ENCODE assay signal across 9 cellular contexts in the genomic region with DNA sequence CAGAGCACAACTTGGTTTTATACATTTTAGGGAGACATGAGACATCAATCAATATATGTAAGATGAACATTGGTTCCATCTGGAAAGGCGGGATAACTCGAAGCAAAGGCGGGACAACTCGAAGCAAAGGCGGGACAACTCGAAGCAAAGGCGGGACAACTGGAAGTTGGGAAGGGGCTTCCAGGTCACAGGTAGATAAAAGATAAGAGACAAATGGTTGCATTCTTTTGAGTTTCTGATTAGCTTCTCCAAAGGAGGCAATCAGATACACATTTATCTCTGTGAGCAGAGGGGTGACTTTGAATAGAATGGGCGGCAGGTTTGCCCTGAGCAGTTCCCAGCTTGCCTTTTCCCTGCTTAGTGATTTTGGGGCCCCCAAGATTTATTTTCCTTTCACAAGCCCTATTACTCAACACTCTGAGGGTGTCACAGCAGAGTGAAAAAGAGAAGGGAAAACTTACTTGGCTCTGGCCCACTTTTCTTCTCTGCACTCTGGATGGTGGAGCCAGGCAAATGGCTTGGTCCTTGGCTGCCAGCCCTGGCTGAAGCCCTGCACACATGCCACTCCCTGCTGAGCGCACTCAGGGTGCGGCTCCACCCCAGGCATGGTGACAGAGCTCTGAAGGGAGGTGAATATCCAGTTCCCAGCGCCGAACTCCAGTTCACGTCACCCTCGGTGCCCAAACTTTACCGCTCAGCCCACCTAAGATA. TPM values are rescaled to one million over a fixed set of nuclear protein-coding genes. Genes with fewer than 3 reads are reported as not detected.
DNase-seq lines count a peak whose midpoint lies in the region; ATAC-seq, FAIRE-seq and TF ChIP-seq lines count a peak whose summit lies in the region.
"Had no signal": no experiment of that assay in that cellular context is flagged by ENCODE, and none has a peak within 500 bp of the region (broad histone marks: within the 10 kb centered on the region; RNA-seq: fewer than 3 reads in every experiment).

No MANE protein-coding gene starts in this region.

- H2AFZ ChIP-seq in GM12878 (ENCODE audit: control insufficient read depth, low read depth, low read length), result no peak overlapping the region
- H2AFZ ChIP-seq: hepatocyte had no signal

- no peak for DNase-seq in GM12878 (ENCODE audit: low read depth, low spot score)
- DNase-seq in kidney, result peak; percentile 89
- DNase-seq in substantia nigra (lab: John Stamatoyannopoulos, UW), result peak in 33 of 49 donors; percentile 4 to 72 (median 30)
- no peak for DNase-seq in NCI-H82 treated with DMSO at 0.1 percent for 48 hours (lab: John Stamatoyannopoulos, UW; ENCODE audit: unreplicated experiment)
- no peak for DNase-seq in T-helper 2 cell treated with Interferon-gamma antibody and Interleukin-4, amounts not matched to agents 5 μg/mL and 100 μg/mL, for 36 hours (ENCODE audit: low spot score)
- DNase-seq in AML-193 (lab: John Stamatoyannopoulos, UW), result no peak
- DNase-seq in GOT3 (lab: John Stamatoyannopoulos, UW), result no peak

- TF ChIP-seq EP300 in Ishikawa (IDR thresholded peaks at IDR 0.05; ENCODE audit: borderline replicate concordance), result peak; percentile 81
- TF ChIP-seq EP300 in GM12878 (IDR thresholded peaks at IDR 0.05; ENCODE audit: borderline replicate concordance in 1 of 2, control insufficient read depth in 1 of 2, low read depth in 2 of 2, low read length in 2 of 2), result no peak

- no peaks in the 10 kb centered on the region for H3K36me3 Mint-ChIP-seq in T-helper 2 cell treated with Interferon-gamma antibody and Interleukin-4, amounts not matched to agents 5 μg/mL and 100 μg/mL, for 36 hours (ENCODE audit: low read depth)

- H3K4me2 ChIP-seq in GM12878 (ENCODE audit: control insufficient read depth, insufficient read depth), result no peak overlapping the region
- H3K4me2 ChIP-seq: hepatocyte had no signal

- H3K79me2 ChIP-seq in GM12878 (ENCODE audit: control insufficient read depth, insufficient read depth, low read length), result no peaks in the 10 kb centered on the region

- TF ChIP-seq POLR2A in GM12878 (IDR thresholded peaks at IDR 0.05; ENCODE audit: low read depth, low read length), result no peak

- CTCF ChIA-PET in GM12878 (lab: Yijun Ruan, JAX), result interaction anchor here (0.8 to 1.2 kb wide), 3 partner anchors 10 to 113 kb away, joined by 3 to 5 read pairs (median 3); no protein-coding TSS in a partner anchor

- WGBS in GM12878 (ENCODE audit: insufficient coverage, insufficient replicate concordance, low lambda C conversion rate, missing lambda C conversion rate), result 87% methylated on average over 15 of the region's 15 CpGs

- H3K9ac ChIP-seq in GM12878 (ENCODE audit: control insufficient read depth, insufficient read depth, low read length), result no peak overlapping the region
- H3K9ac ChIP-seq in kidney (ENCODE audit: low read length in 2 of 2), result no peak overlapping the region

- H3K4me3 ChIP-seq in GM12878, result no peak overlapping the region
- no peak overlapping the region for H3K4me3 ChIP-seq in kidney (ENCODE audit: low read length in 2 of 2)
- H3K4me3 ChIP-seq: hepatocyte had no signal

- no TSS peak for BruUV-seq in GM12878 (replicated peaks; lab: Mats Ljungman, UMichigan)

- no peaks in the 10 kb centered on the region for H4K20me1 ChIP-seq in GM12878 (ENCODE audit: control insufficient read depth, insufficient read depth)

- H3K36me3 ChIP-seq in GM12878 (ENCODE audit: control insufficient read depth in 2 of 2, insufficient read depth in 2 of 2, low read length in 1 of 2) (no peaks in the 10 kb centered on the region), kidney (ENCODE audit: control insufficient read depth in 1 of 2, insufficient read depth in 2 of 2, low read length in 2 of 2) (no peaks in the 10 kb centered on the region)

- H3K27me3 Mint-ChIP-seq in T-helper 2 cell treated with Interferon-gamma antibody and Interleukin-4, amounts not matched to agents 5 μg/mL and 100 μg/mL, for 36 hours (ENCODE audit: low read depth), result peaks cover 2% of the 10 kb centered on the region

- RAD21 ChIA-PET in GM12878 (lab: Charles Lee; ENCODE audit: unreplicated experiment), result interaction anchor here (1.0 to 1.5 kb wide), 3 partner anchors 11 to 44 kb away, joined by 3 to 5 read pairs (median 4); no protein-coding TSS in a partner anchor

- H3K4me1 Mint-ChIP-seq in T-helper 2 cell treated with Interferon-gamma antibody and Interleukin-4, amounts not matched to agents 5 μg/mL and 100 μg/mL, for 36 hours (ENCODE audit: low read depth), result no peaks in the 10 kb centered on the region

- SMC1A ChIA-PET in GM12878 (lab: Charles Lee; ENCODE audit: uncharacterized antibody, unreplicated experiment), result interaction anchor here (2.2 to 2.3 kb wide), 2 partner anchors 10 to 44 kb away, joined by 7 to 11 read pairs; no protein-coding TSS in a partner anchor

- intact Hi-C loops in GM12878 (cut with micrococcal nuclease; ENCODE audit: unreplicated experiment) (no loop called here), kidney (cut with DNase I) (no loop called here)

- peak; percentile 11; the same call in 1 of the 3 replicates for ATAC-seq in GM12878

- POLR2A ChIA-PET in GM12878 (lab: Charles Lee), result interaction anchor here (1.1 to 1.3 kb wide), 2 partner anchors 8 to 16 kb away, joined by 3 to 5 read pairs; no protein-coding TSS in a partner anchor

- no peaks in the 10 kb centered on the region for H3K9me3 ChIP-seq in GM12878 (replicated peaks; ENCODE audit: control insufficient read depth, insufficient read depth, low read length)
- H3K9me3 ChIP-seq in kidney (ENCODE audit: control insufficient read depth in 1 of 2, low read length in 2 of 2), result no peaks in the 10 kb centered on the region

- no peaks in the 10 kb centered on the region for H3K9me3 Mint-ChIP-seq in T-helper 2 cell treated with Interferon-gamma antibody and Interleukin-4, amounts not matched to agents 5 μg/mL and 100 μg/mL, for 36 hours

- H3K27ac ChIP-seq in GM12878 (ENCODE audit: control insufficient read depth, insufficient read depth), result no peak overlapping the region
- no peak overlapping the region for H3K27ac ChIP-seq in kidney (ENCODE audit: low read depth in 2 of 2, low read length in 2 of 2)
- no peak overlapping the region for H3K27ac ChIP-seq in substantia nigra (ENCODE audit: low read depth, low read length, poor library complexity, severe bottlenecking)
- H3K27ac ChIP-seq: hepatocyte had no signal

- peak; percentile 20; the same call in 1 of the 2 replicates for TF ChIP-seq RAD21 in Ishikawa (IDR thresholded peaks at IDR 0.05; ENCODE audit: low read depth)
- no peak for TF ChIP-seq RAD21 in GM12878 (IDR thresholded peaks at IDR 0.05; ENCODE audit: insufficient read depth, low read depth, low read length)

- TF ChIP-seq CTCF in GM12878 (IDR thresholded peaks at IDR 0.05 in 2 of 3, conservative IDR thresholded peaks at IDR 0.05 in 1 of 3; ENCODE audit: control insufficient read depth in 2 of 3, extremely low read depth in 1 of 3, insufficient read depth in 1 of 3, low read depth in 3 of 3, low read length in 3 of 3), result no peak
- TF ChIP-seq CTCF in kidney (IDR thresholded peaks at IDR 0.05; ENCODE audit: borderline replicate concordance, extremely low read depth, insufficient read depth), result no peak

- H3K4me3 Mint-ChIP-seq in T-helper 2 cell treated with Interferon-gamma antibody and Interleukin-4, amounts not matched to agents 5 μg/mL and 100 μg/mL, for 36 hours, result no peak overlapping the region

- FAIRE-seq in GM12878 (lab: Jason Lieb, UNC) (no peak), kidney (lab: Jason Lieb, UNC) (no peak)

- in situ Hi-C loops in GM12878 (cut with MboI), result no loop called here

- H3K4me1 ChIP-seq in GM12878 (ENCODE audit: control insufficient read depth, insufficient read depth, low read length) (no peaks in the 10 kb centered on the region), kidney (ENCODE audit: control insufficient read depth in 1 of 2, insufficient read depth in 1 of 2, low read depth in 1 of 2, low read length in 2 of 2) (peaks cover 8 to 16% of the 10 kb centered on the region in 2 donors)

- no peaks in the 10 kb centered on the region for H3K27me3 ChIP-seq in GM12878 (replicated peaks in 1 of 2; ENCODE audit: control insufficient read depth in 2 of 2, insufficient read depth in 2 of 2, low read length in 1 of 2)
- H3K27me3 ChIP-seq: hepatocyte had no signal

- no peak overlapping the region for H3K27ac Mint-ChIP-seq in T-helper 2 cell treated with Interferon-gamma antibody and Interleukin-4, amounts not matched to agents 5 μg/mL and 100 μg/mL, for 36 hours

TF ChIP-seq in Ishikawa, 13 proteins besides CTCF, POLR2A, EP300 and RAD21 (continues in another document):
- no peak for TF ChIP-seq TAF1 (IDR thresholded peaks at IDR 0.05; ENCODE audit: low read depth)
- peak; percentile 97 for TF ChIP-seq NFIC (IDR thresholded peaks at IDR 0.05)
- peak; percentile 90 for TF ChIP-seq CEBPB (IDR thresholded peaks at IDR 0.05)
- TF ChIP-seq TEAD4 (IDR thresholded peaks at IDR 0.05), result peak; percentile 64

TF ChIP-seq in GM12878, 131 proteins besides CTCF, POLR2A, EP300 and RAD21 (continues in another document):
- TF ChIP-seq SMC3 (IDR thresholded peaks at IDR 0.05; ENCODE audit: borderline replicate concordance, low read length) (no peak), POLR2AphosphoS2 (IDR thresholded peaks at IDR 0.05; ENCODE audit: low read depth, low read length) (no peak), MYC (IDR thresholded peaks at IDR 0.05; ENCODE audit: insufficient read depth, insufficient read length, insufficient replicate concordance, low read length, severe bottlenecking) (no peak), ZNF217 (IDR thresholded peaks at IDR 0.05) (no peak), TARDBP (IDR thresholded peaks at IDR 0.05; ENCODE audit: borderline replicate concordance) (no peak), FOXM1 (IDR thresholded peaks at IDR 0.05; ENCODE audit: low read depth, low read length) (no peak), CHD1 (IDR thresholded peaks at IDR 0.05; ENCODE audit: low read depth, low read length) (no peak)

RNA-seq across cellular contexts. Expression of a gene that starts 46.7 kb away (rescaled TPM):
- 128 and 134 TPM in 2 replicates for total RNA-seq in GM12878 (2013; cell fraction: nucleolus; rRNA removed)
- total RNA-seq in GM12878 (2014; rRNA removed) (16.5 and 18.8 TPM in 2 replicates), GM12878 (2014; rRNA removed; fragmentation: Illumina TruSeq; extraction: Trizol) (27.5 and 29.0 TPM in 2 replicates), GM12878 (2021) (16.6 TPM in 2 replicates), kidney (47.5 TPM)
- polyA plus RNA-seq in GM12878 (2011; ENCODE audit: low read depth), result 3.7 TPM
- polyA plus RNA-seq in GM12878 (2011; rRNA removed) (43.1 and 55.3 TPM in 2 replicates), GM12878 (2014; fragmentation: Illumina TruSeq; extraction: Trizol) (19.3 and 21.7 TPM in 2 replicates), GM12878 (2014; fragmentation: Nextera tagmentation; extraction: Ambion mirVana) (1 to 10 TPM; 6.3 to 9.6 TPM), GM12878 (2014; rRNA removed) (9.9 and 11.3 TPM in 2 replicates), GM12878 (2016; fragmentation: Nextera tagmentation; extraction: Ambion mirVana) (1 to 10 TPM; 2.6 to 3.8 TPM), kidney (ENCODE audit: insufficient read depth, low read depth, low replicate concordance) (21.1 TPM)
- 24.3 and 28.9 TPM in 2 replicates for polyA plus RNA-seq in GM12878 (2011; cell fraction: cytosol; rRNA removed)
- 27.5 and 32.0 TPM in 2 replicates for polyA plus RNA-seq in GM12878 (2011; cell fraction: nucleus; rRNA removed)
- 4.7 and 6.1 TPM in 2 replicates for polyA plus RNA-seq in GM12878 (2012)
- polyA minus RNA-seq in GM12878 (2011; rRNA and poly(A)+ RNA removed), result 96.4 TPM in 2 replicates
- 17.6 and 22.9 TPM in 2 replicates for polyA minus RNA-seq in GM12878 (2011; cell fraction: cytosol; rRNA and poly(A)+ RNA removed)
- 71.0 and 84.8 TPM in 2 replicates for polyA minus RNA-seq in GM12878 (2011; cell fraction: nucleus; rRNA and poly(A)+ RNA removed)

Comparison
In these comparisons a context has a peak if more than half of its experiments do, and no peak if none do; other contexts are left out.
1. DNase-seq: peak in kidney (single experiment) and substantia nigra (33 of 49); none in GM12878 (single experiment), NCI-H82 treated with DMSO at 0.1 percent for 48 hours (single experiment), T-helper 2 cell treated with Interferon-gamma antibody and Interleukin-4, amounts not matched to agents 5 μg/mL and 100 μg/mL, for 36 hours (single experiment), AML-193 (0 of 2) and GOT3 (single experiment).